ENCODE assay signal across 8 cellular contexts in genomic region chr11:117144477-117145392, GRCh38. TPM values are rescaled to one million over a fixed set of nuclear protein-coding genes. Genes with fewer than 3 reads are reported as not detected.
A peak's percentile ranks its signal among the peaks of the same experiment; 100 is the strongest.
DNase-seq lines count a peak whose midpoint lies in the region; ATAC-seq, FAIRE-seq and TF ChIP-seq lines count a peak whose summit lies in the region.

No MANE protein-coding gene starts in this region.

- peaks cover 29% of the 10 kb centered on the region for H3K36me3 Mint-ChIP-seq in activated CD4-positive, alpha-beta memory T cell treated with anti-CD3 and anti-CD28 coated beads for 36 hours
- H3K36me3 Mint-ChIP-seq in endothelial cell (ENCODE audit: low read depth, unreplicated experiment) (peaks cover 24% of the 10 kb centered on the region), memory B cell (peaks cover 12% of the 10 kb centered on the region)

- no peak for FAIRE-seq in A549 (lab: Jason Lieb, UNC)

- TF ChIP-seq CTCF in A549 (IDR thresholded peaks at IDR 0.05) (no peak), endothelial cell (IDR thresholded peaks at IDR 0.05; ENCODE audit: unreplicated experiment) (no peak)

- no peaks in the 10 kb centered on the region for H3K27me3 Mint-ChIP-seq in activated CD4-positive, alpha-beta memory T cell treated with anti-CD3 and anti-CD28 coated beads for 36 hours
- H3K27me3 Mint-ChIP-seq in endothelial cell (ENCODE audit: unreplicated experiment): peaks cover 13% of the 10 kb centered on the region
- peaks cover 6% of the 10 kb centered on the region for H3K27me3 Mint-ChIP-seq in memory B cell
- H3K27me3 Mint-ChIP-seq in stimulated activated naive CD8-positive, alpha-beta T cell treated with anti-CD3 and anti-CD28 coated beads, Interleukin-15, amount 100 ng/mL, for 72 hours: peaks cover 25% of the 10 kb centered on the region

- H3K4me3 Mint-ChIP-seq in activated CD4-positive, alpha-beta memory T cell treated with anti-CD3 and anti-CD28 coated beads for 36 hours: peak overlapping the region; percentile 96
- H3K4me3 Mint-ChIP-seq in endothelial cell (ENCODE audit: unreplicated experiment) (peak overlapping the region; percentile 96), memory B cell (peak overlapping the region; percentile 100)
- H3K4me3 Mint-ChIP-seq in stimulated activated naive CD8-positive, alpha-beta T cell treated with anti-CD3 and anti-CD28 coated beads, Interleukin-15, amount 100 ng/mL, for 72 hours: peak overlapping the region; percentile 92 to 98

- no peak for TF ChIP-seq EP300 in A549 (IDR thresholded peaks at IDR 0.05)

- peak overlapping the region; percentile 97 for H3K4me3 ChIP-seq in A549

- peaks cover 40% of the 10 kb centered on the region for H3K4me1 Mint-ChIP-seq in activated CD4-positive, alpha-beta memory T cell treated with anti-CD3 and anti-CD28 coated beads for 36 hours (ENCODE audit: low read depth)
- H3K4me1 Mint-ChIP-seq in endothelial cell (ENCODE audit: unreplicated experiment) (peaks cover 24% of the 10 kb centered on the region), memory B cell (peaks cover 28% of the 10 kb centered on the region)
- H3K4me1 Mint-ChIP-seq in stimulated activated naive CD8-positive, alpha-beta T cell treated with anti-CD3 and anti-CD28 coated beads, Interleukin-15, amount 100 ng/mL, for 72 hours: peaks cover 42% of the 10 kb centered on the region

- ATAC-seq in A549 (peak; percentile 74 to 86), GM18498 (IDR thresholded peaks at IDR 0.05; ENCODE audit: unreplicated experiment) (peak; percentile 54), HG02798 (IDR thresholded peaks at IDR 0.05; ENCODE audit: poor library complexity, unreplicated experiment) (peak; percentile 52), memory B cell (ENCODE audit: low read depth) (peak; percentile 47)
- peak; percentile 73 for ATAC-seq in stimulated activated naive CD8-positive, alpha-beta T cell treated with anti-CD3 and anti-CD28 coated beads, Interleukin-15, amount 100 ng/mL, for 72 hours

- H3K27ac Mint-ChIP-seq in activated CD4-positive, alpha-beta memory T cell treated with anti-CD3 and anti-CD28 coated beads for 36 hours: peak overlapping the region; percentile 87
- H3K27ac Mint-ChIP-seq in endothelial cell (ENCODE audit: unreplicated experiment): peak overlapping the region; percentile 77
- peak overlapping the region; percentile 95 for H3K27ac Mint-ChIP-seq in memory B cell
- peak overlapping the region; percentile 90 to 98 for H3K27ac Mint-ChIP-seq in stimulated activated naive CD8-positive, alpha-beta T cell treated with anti-CD3 and anti-CD28 coated beads, Interleukin-15, amount 100 ng/mL, for 72 hours

- 2% methylated on average over 29 of the region's 62 CpGs for WGBS in A549 (ENCODE audit: missing lambda C conversion rate)

- H3K9me3 Mint-ChIP-seq in activated CD4-positive, alpha-beta memory T cell treated with anti-CD3 and anti-CD28 coated beads for 36 hours: no peaks in the 10 kb centered on the region
- H3K9me3 Mint-ChIP-seq in endothelial cell (ENCODE audit: unreplicated experiment): no peaks in the 10 kb centered on the region
- no peaks in the 10 kb centered on the region for H3K9me3 Mint-ChIP-seq in memory B cell
- H3K9me3 Mint-ChIP-seq in stimulated activated naive CD8-positive, alpha-beta T cell treated with anti-CD3 and anti-CD28 coated beads, Interleukin-15, amount 100 ng/mL, for 72 hours: no peaks in the 10 kb centered on the region

- H3K9me3 ChIP-seq in A549: no peaks in the 10 kb centered on the region

- peak overlapping the region; percentile 84 for H3K4me2 ChIP-seq in A549

- H3K4me1 ChIP-seq in A549: peaks cover 21% of the 10 kb centered on the region; the same call in 2 of the 3 replicates

- DNase-seq in A549 (ENCODE audit: low read depth in 1 of 2, low spot score in 1 of 2) (peak; percentile 31 to 38), NCI-H1105 (lab: John Stamatoyannopoulos, UW) (peak; percentile 46), endothelial cell (ENCODE audit: low spot score) (peak; percentile 50), memory B cell (ENCODE audit: low spot score in 2 of 2) (peak; percentile 12 to 26)
- peak; percentile 58 for DNase-seq in activated CD4-positive, alpha-beta memory T cell treated with anti-CD3 and anti-CD28 coated beads for 36 hours
- peak; percentile 39 to 46 for DNase-seq in stimulated activated naive CD8-positive, alpha-beta T cell treated with anti-CD3 and anti-CD28 coated beads, Interleukin-15, amount 100 ng/mL, for 72 hours

- CTCF ChIA-PET in A549 (lab: Yijun Ruan, JAX): interaction anchor here (0.6 to 1.6 kb wide), 6 partner anchors 11 to 353 kb away, joined by 3 to 4 read pairs (median 3); partner anchors contain the start of gene APOA5
- CTCF ChIA-PET in activated CD4-positive, alpha-beta memory T cell treated with anti-CD3 and anti-CD28 coated beads for 36 hours (lab: Charles Lee): interaction anchor here (0.6 to 2.7 kb wide), 13 partner anchors 22 to 385 kb away, joined by 3 to 16 read pairs (median 3); partner anchors contain the start of genes APOA5, PCSK7 and SIDT2

- intact Hi-C loops in activated CD4-positive, alpha-beta memory T cell treated with anti-CD3 and anti-CD28 coated beads for 36 hours (cut with micrococcal nuclease): loop anchor here (1.0 kb wide), 2 partner anchors 34 to 86 kb away; partner anchors contain the start of gene SIDT2

- no peak for TF ChIP-seq RAD21 in A549 (conservative IDR thresholded peaks at IDR 0.05 in 1 of 2, IDR thresholded peaks at IDR 0.05 in 1 of 2)

- peak overlapping the region; percentile 88 to 100 for H3K27ac ChIP-seq in A549

- no peak for TF ChIP-seq POLR2A in A549 (IDR thresholded peaks at IDR 0.05; ENCODE audit: low read length)

- POLR2A ChIA-PET in A549 (lab: Yijun Ruan, JAX): interaction anchor here (0.9 to 2.8 kb wide), 4 partner anchors 22 to 357 kb away, joined by 3 to 22 read pairs (median 4); partner anchors contain the start of genes SIDT2, SIK3 and ZPR1
- POLR2A ChIA-PET in activated CD4-positive, alpha-beta memory T cell treated with anti-CD3 and anti-CD28 coated beads for 36 hours (lab: Charles Lee): interaction anchor here (0.6 to 2.7 kb wide), 15 partner anchors 14 to 371 kb away, joined by 3 to 23 read pairs (median 4); partner anchors contain the start of genes CEP164 and SIDT2

TF ChIP-seq in A549, 52 proteins besides CTCF, POLR2A, EP300 and RAD21:
- TF ChIP-seq FOSL2 (IDR thresholded peaks at IDR 0.05) (no peak), FOSL2 (CRISPR knock-in tag; IDR thresholded peaks at IDR 0.05) (peak; percentile 62; the same call in 1 of the 2 replicates), ZNF302 (CRISPR knock-in tag; IDR thresholded peaks at IDR 0.05) (no peak), PHF8 (IDR thresholded peaks at IDR 0.05; ENCODE audit: borderline replicate concordance, low read depth) (0 out of 2 replicates have a peak, but pooled peaks have one; percentile 7), JUN (IDR thresholded peaks at IDR 0.05) (peak; percentile 49 to 65; a peak in 3 of 5 replicates), CHD2 (IDR thresholded peaks at IDR 0.05; ENCODE audit: low read length, partially characterized antibody) (peak; percentile 43)

RNA-seq across cellular contexts. Expression of gene PAFAH1B2, which starts 0.6 kb away (rescaled TPM):
- polyA plus RNA-seq in A549 (2011; rRNA removed) (47.8 and 55.3 TPM in 2 replicates), A549 (2017; fragmentation: RNase III; extraction: RNeasy Plus Mini Kit Qiagen cat#74134 plus additional on column Dnase treatment) (32.2 to 33.9 TPM (median 32.9 TPM) in 3 replicates)
- polyA plus RNA-seq in A549 (2012; cell fraction: cytosol; rRNA removed): 15.0 and 15.1 TPM in 2 replicates
- polyA plus RNA-seq in A549 (2012; cell fraction: nucleus; rRNA removed): 9.5 and 10.2 TPM in 2 replicates
- polyA minus RNA-seq in A549 (2011; rRNA and poly(A)+ RNA removed): 134 and 169 TPM in 2 replicates
- total RNA-seq in activated CD4-positive, alpha-beta memory T cell treated with anti-CD3 and anti-CD28 coated beads for 36 hours: 10 to 100 TPM; 61.3 to 61.5 TPM
- 87.4 TPM for total RNA-seq in endothelial cell (ENCODE audit: unreplicated experiment)

RNA-seq across cellular contexts. Expression of gene SIDT2, which starts 33.8 kb away (rescaled TPM):
- 8.5 and 15.4 TPM in 2 replicates for polyA plus RNA-seq in A549 (2011; rRNA removed)
- polyA plus RNA-seq in A549 (2012; cell fraction: cytosol; rRNA removed): 10.2 and 10.7 TPM in 2 replicates
- 28.6 and 37.9 TPM in 2 replicates for polyA plus RNA-seq in A549 (2012; cell fraction: nucleus; rRNA removed)
- polyA plus RNA-seq in A549 (2017; fragmentation: RNase III; extraction: RNeasy Plus Mini Kit Qiagen cat#74134 plus additional on column Dnase treatment): 5.5 to 6.4 TPM (median 5.9 TPM) in 3 replicates
- 25.7 and 34.3 TPM in 2 replicates for polyA minus RNA-seq in A549 (2011; rRNA and poly(A)+ RNA removed)
- total RNA-seq in activated CD4-positive, alpha-beta memory T cell treated with anti-CD3 and anti-CD28 coated beads for 36 hours: 10 to 100 TPM; 21.5 to 26.0 TPM
- total RNA-seq in endothelial cell (ENCODE audit: unreplicated experiment): 41.3 TPM

RNA-seq across cellular contexts. Expression of gene SIK3, which starts 46.5 kb away (rescaled TPM):
- polyA plus RNA-seq in A549 (2011; rRNA removed) (8.2 and 12.3 TPM in 2 replicates), A549 (2017; fragmentation: RNase III; extraction: RNeasy Plus Mini Kit Qiagen cat#74134 plus additional on column Dnase treatment) (7.3 to 9.0 TPM (median 8.7 TPM) in 3 replicates)
- 4.3 and 5.4 TPM in 2 replicates for polyA plus RNA-seq in A549 (2012; cell fraction: cytosol; rRNA removed)
- 10.6 and 12.8 TPM in 2 replicates for polyA plus RNA-seq in A549 (2012; cell fraction: nucleus; rRNA removed)
- polyA minus RNA-seq in A549 (2011; rRNA and poly(A)+ RNA removed): 17.8 and 25.0 TPM in 2 replicates
- total RNA-seq in activated CD4-positive, alpha-beta memory T cell treated with anti-CD3 and anti-CD28 coated beads for 36 hours: 10 to 100 TPM; 26.1 to 26.2 TPM
- 29.4 TPM for total RNA-seq in endothelial cell (ENCODE audit: unreplicated experiment)

RNA-seq across cellular contexts. Expression of gene TAGLN, which starts 54.4 kb away (rescaled TPM):
- 34.2 and 43.2 TPM in 2 replicates for polyA plus RNA-seq in A549 (2011; rRNA removed)
- 104 and 153 TPM in 2 replicates for polyA plus RNA-seq in A549 (2012; cell fraction: cytosol; rRNA removed)
- 153 and 173 TPM in 2 replicates for polyA plus RNA-seq in A549 (2012; cell fraction: nucleus; rRNA removed)
- 257 to 296 TPM (median 287 TPM) in 3 replicates for polyA plus RNA-seq in A549 (2017; fragmentation: RNase III; extraction: RNeasy Plus Mini Kit Qiagen cat#74134 plus additional on column Dnase treatment)
- polyA minus RNA-seq in A549 (2011; rRNA and poly(A)+ RNA removed): 16.0 and 24.1 TPM in 2 replicates
- 1 to 10 TPM; 3.1 to 4.0 TPM for total RNA-seq in activated CD4-positive, alpha-beta memory T cell treated with anti-CD3 and anti-CD28 coated beads for 36 hours
- total RNA-seq in endothelial cell (ENCODE audit: unreplicated experiment): 25.4 TPM

Comparison
In these comparisons a context has a peak if more than half of its experiments do, and no peak if none do; other contexts are left out.
1. Peak in every context shown above with its lines: DNase-seq, ATAC-seq, H3K4me3 ChIP-seq and H3K27ac ChIP-seq.